Comparison of ENCODE assay signal across 19 cellular contexts in genomic region chr6:1024161-1024560, GRCh38.
DNase-seq lines count a peak whose midpoint lies in the region; ATAC-seq, FAIRE-seq and TF ChIP-seq lines count a peak whose summit lies in the region.
"Had no signal": no experiment of that assay in that cellular context is flagged by ENCODE, and none has a peak within 500 bp of the region (broad histone marks: within the 10 kb centered on the region; RNA-seq: fewer than 3 reads in every experiment).

No MANE protein-coding gene starts in this region.

- H3K4me1 ChIP-seq in GM23338 (ENCODE audit: insufficient read depth): peaks cover 3% of the 10 kb centered on the region; the same call in 1 of the 2 replicates
- no peaks in the 10 kb centered on the region for H3K4me1 ChIP-seq in kidney (ENCODE audit: control insufficient read depth in 1 of 2, insufficient read depth in 1 of 2, low read depth in 1 of 2, low read length in 2 of 2)
- peaks cover 39% of the 10 kb centered on the region for H3K4me1 ChIP-seq in vagina
- H3K4me1 ChIP-seq in CD8-positive, alpha-beta T cell (ENCODE audit: insufficient read depth, low read length): no peaks in the 10 kb centered on the region
- H3K4me1 ChIP-seq: SJCRH30 had no signal

- no peak for TF ChIP-seq POLR2A in vagina (IDR thresholded peaks at IDR 0.05)

- no peak overlapping the region for H3K27ac ChIP-seq in GM23338 (ENCODE audit: low read depth)
- H3K27ac ChIP-seq in RWPE1: peak overlapping the region; percentile 31
- H3K27ac ChIP-seq in kidney (ENCODE audit: low read depth in 2 of 2, low read length in 2 of 2): no peak overlapping the region
- H3K27ac ChIP-seq in vagina: peak overlapping the region; percentile 34
- H3K27ac ChIP-seq in CD8-positive, alpha-beta T cell (ENCODE audit: low read depth, low read length): no peak overlapping the region
- H3K27ac ChIP-seq: HL-60, SJCRH30 had no signal

- H3K9me3 ChIP-seq in kidney (ENCODE audit: control insufficient read depth in 1 of 2, low read length in 2 of 2) (peaks cover 0 to 2% of the 10 kb centered on the region in 2 donors), vagina (no peaks in the 10 kb centered on the region)
- H3K9me3 ChIP-seq in CD8-positive, alpha-beta T cell (ENCODE audit: low read length): no peaks in the 10 kb centered on the region
- H3K9me3 ChIP-seq: MG63, SJCRH30 had no signal

- H3K27me3 ChIP-seq in GM23338 (ENCODE audit: insufficient read depth) (no peaks in the 10 kb centered on the region), vagina (no peaks in the 10 kb centered on the region)
- H3K27me3 ChIP-seq in CD8-positive, alpha-beta T cell (ENCODE audit: insufficient read depth, low read length): no peaks in the 10 kb centered on the region
- H3K27me3 ChIP-seq: MG63, SJCRH30 had no signal

- 0 out of 2 replicates have a peak overlapping the region, but pooled peaks have one; percentile 69 for H2AFZ ChIP-seq in GM23338

- H3K4me2 ChIP-seq in GM23338: no peak overlapping the region

- H3K79me2 ChIP-seq in GM23338 (replicated peaks; ENCODE audit: insufficient read depth): no peaks in the 10 kb centered on the region

- H3K4me3 Mint-ChIP-seq in GM23338: no peak overlapping the region
- no peak overlapping the region for H3K4me3 Mint-ChIP-seq in CD8-positive, alpha-beta T cell
- H3K4me3 Mint-ChIP-seq: CD4-positive, CD25-positive, alpha-beta regulatory T cell had no signal

- H3K9me2 ChIP-seq in GM23338 (ENCODE audit: insufficient read depth): peaks cover 9% of the 10 kb centered on the region

- no peak for TF ChIP-seq CTCF in GM23338 (conservative IDR thresholded peaks at IDR 0.05; ENCODE audit: low read depth in 2 of 2)
- no peak for TF ChIP-seq CTCF in RWPE1 (conservative IDR thresholded peaks at IDR 0.05; ENCODE audit: low read depth)
- TF ChIP-seq CTCF in kidney (IDR thresholded peaks at IDR 0.05; ENCODE audit: borderline replicate concordance, extremely low read depth, insufficient read depth): no peak
- no peak for TF ChIP-seq CTCF in vagina (IDR thresholded peaks at IDR 0.05)
- no peak for TF ChIP-seq CTCF in CD8-positive, alpha-beta T cell (IDR thresholded peaks at IDR 0.05)

- H3K4me3 ChIP-seq in GM23338 (no peak overlapping the region), kidney (ENCODE audit: low read length in 2 of 2) (no peak overlapping the region), vagina (no peak overlapping the region)
- no peak overlapping the region for H3K4me3 ChIP-seq in CD8-positive, alpha-beta T cell (ENCODE audit: low read depth, low read length)
- H3K4me3 ChIP-seq: GM12878, MG63, SJCRH30 had no signal

- H3K36me3 Mint-ChIP-seq in GM23338 (ENCODE audit: low read depth): no peaks in the 10 kb centered on the region
- no peaks in the 10 kb centered on the region for H3K36me3 Mint-ChIP-seq in CD8-positive, alpha-beta T cell
- H3K36me3 Mint-ChIP-seq: CD4-positive, CD25-positive, alpha-beta regulatory T cell had no signal

- peaks cover 32% of the 10 kb centered on the region for H3K4me1 Mint-ChIP-seq in GM23338
- no peaks in the 10 kb centered on the region for H3K4me1 Mint-ChIP-seq in CD8-positive, alpha-beta T cell (ENCODE audit: low read depth)
- H3K4me1 Mint-ChIP-seq: CD4-positive, CD25-positive, alpha-beta regulatory T cell had no signal

- CTCF ChIA-PET in RWPE1 (lab: Yijun Ruan, JAX): interaction anchor here (0.6 kb wide), 1 partner anchor 112 kb away, joined by 3 read pairs; no protein-coding TSS in a partner anchor
- CTCF ChIA-PET in CD8-positive, alpha-beta T cell (lab: Charles Lee): no interaction called here

- FAIRE-seq in kidney (lab: Jason Lieb, UNC): no peak
- FAIRE-seq: GM12878 had no signal

- H4K20me1 ChIP-seq in GM23338 (replicated peaks; ENCODE audit: insufficient read depth): no peaks in the 10 kb centered on the region

- no peak overlapping the region for H3K27ac Mint-ChIP-seq in GM23338
- H3K27ac Mint-ChIP-seq in CD8-positive, alpha-beta T cell: no peak overlapping the region
- H3K27ac Mint-ChIP-seq: CD4-positive, CD25-positive, alpha-beta regulatory T cell had no signal

- DNase-seq in GM23338 (ENCODE audit: low spot score) (no peak), RWPE1 (ENCODE audit: low spot score) (no peak), kidney (peak; percentile 64), vagina (ENCODE audit: extremely low spot score in 2 of 2) (no peak), DMS53 (lab: John Stamatoyannopoulos, UW) (no peak)
- no peak for DNase-seq in CD8-positive, alpha-beta T cell
- DNase-seq: CD4-positive, CD25-positive, alpha-beta regulatory T cell; DMS153; Karpas-422; NCI-H1048; NCI-H1436; NCI-H1930; NCI-H345; NCI-H524 treated with DMSO at 0.1 percent for 48 hours; SJCRH30 had no signal

- POLR2A ChIA-PET in RWPE1 (lab: Yijun Ruan, JAX; ENCODE audit: low non-redundant PET): no interaction called here
- POLR2A ChIA-PET in CD8-positive, alpha-beta T cell (lab: Charles Lee): no interaction called here

- ATAC-seq in GM23338 (no peak), HG03565 (IDR thresholded peaks at IDR 0.05; ENCODE audit: unreplicated experiment) (no peak)
- ATAC-seq in CD8-positive, alpha-beta T cell: no peak
- ATAC-seq: GM12878 had no signal

- H3F3A ChIP-seq in GM23338 (replicated peaks; ENCODE audit: low read depth): no peaks in the 10 kb centered on the region

- peaks cover 7% of the 10 kb centered on the region; the same call in 2 of the 3 replicates for H3K9me3 Mint-ChIP-seq in GM23338
- H3K9me3 Mint-ChIP-seq in CD8-positive, alpha-beta T cell: no peaks in the 10 kb centered on the region

- peaks cover 7% of the 10 kb centered on the region for H3K27me3 Mint-ChIP-seq in GM23338 (ENCODE audit: insufficient read depth, low read depth, poor library complexity)
- peaks cover 16% of the 10 kb centered on the region for H3K27me3 Mint-ChIP-seq in CD8-positive, alpha-beta T cell (ENCODE audit: low read depth)

- intact Hi-C loops in kidney (cut with DNase I): no loop called here
- intact Hi-C loops in vagina (cut with DNase I): no loop called here
- intact Hi-C loops in CD8-positive, alpha-beta T cell (cut with DNase I, micrococcal nuclease): no loop called here

- H3K36me3 ChIP-seq in GM23338 (ENCODE audit: insufficient read depth) (no peaks in the 10 kb centered on the region), kidney (ENCODE audit: control insufficient read depth in 1 of 2, insufficient read depth in 2 of 2, low read length in 2 of 2) (no peaks in the 10 kb centered on the region), vagina (no peaks in the 10 kb centered on the region)
- no peaks in the 10 kb centered on the region for H3K36me3 ChIP-seq in CD8-positive, alpha-beta T cell (ENCODE audit: insufficient read depth, low read length)
- H3K36me3 ChIP-seq: MG63, SJCRH30 had no signal

- H3K9ac ChIP-seq in kidney (ENCODE audit: low read length in 2 of 2): no peak overlapping the region

TF ChIP-seq in GM23338, 12 proteins besides CTCF, POLR2A, EP300 and RAD21 (continues in another document):
- TF ChIP-seq ZNF331 (CRISPR knock-in tag; IDR thresholded peaks at IDR 0.05; ENCODE audit: low read depth) (no peak), EZH2phosphoT487 (IDR thresholded peaks at IDR 0.05; ENCODE audit: unreplicated experiment) (no peak), EZH2 (IDR thresholded peaks at IDR 0.05; ENCODE audit: low read depth, unreplicated experiment) (no peak), POLR2AphosphoS5 (IDR thresholded peaks at IDR 0.05; ENCODE audit: low read depth) (no peak), STAT1 (IDR thresholded peaks at IDR 0.05; ENCODE audit: unreplicated experiment) (no peak), NANOG (IDR thresholded peaks at IDR 0.05; ENCODE audit: borderline replicate concordance) (no peak), REST (IDR thresholded peaks at IDR 0.05; ENCODE audit: unreplicated experiment) (no peak), ETS1 (IDR thresholded peaks at IDR 0.05) (no peak)

Comparison
In these comparisons a context has a peak if more than half of its experiments do, and no peak if none do; other contexts are left out.
1. H3K27ac ChIP-seq: peak in RWPE1 (single experiment) and vagina (single experiment); none in GM23338 (single experiment), kidney (0 of 2) and CD8-positive, alpha-beta T cell (single experiment).